ENCODE assay signal across 1 cellular context in genomic region chr2:188122983-188123382, GRCh38.
TF ChIP-seq lines count a peak whose summit lies in the region.

No MANE protein-coding gene starts in this region.

TF ChIP-seq in GM23338, 12 proteins besides CTCF, POLR2A, EP300 and RAD21 (continued from another document):
- TF ChIP-seq, protein P1, sequence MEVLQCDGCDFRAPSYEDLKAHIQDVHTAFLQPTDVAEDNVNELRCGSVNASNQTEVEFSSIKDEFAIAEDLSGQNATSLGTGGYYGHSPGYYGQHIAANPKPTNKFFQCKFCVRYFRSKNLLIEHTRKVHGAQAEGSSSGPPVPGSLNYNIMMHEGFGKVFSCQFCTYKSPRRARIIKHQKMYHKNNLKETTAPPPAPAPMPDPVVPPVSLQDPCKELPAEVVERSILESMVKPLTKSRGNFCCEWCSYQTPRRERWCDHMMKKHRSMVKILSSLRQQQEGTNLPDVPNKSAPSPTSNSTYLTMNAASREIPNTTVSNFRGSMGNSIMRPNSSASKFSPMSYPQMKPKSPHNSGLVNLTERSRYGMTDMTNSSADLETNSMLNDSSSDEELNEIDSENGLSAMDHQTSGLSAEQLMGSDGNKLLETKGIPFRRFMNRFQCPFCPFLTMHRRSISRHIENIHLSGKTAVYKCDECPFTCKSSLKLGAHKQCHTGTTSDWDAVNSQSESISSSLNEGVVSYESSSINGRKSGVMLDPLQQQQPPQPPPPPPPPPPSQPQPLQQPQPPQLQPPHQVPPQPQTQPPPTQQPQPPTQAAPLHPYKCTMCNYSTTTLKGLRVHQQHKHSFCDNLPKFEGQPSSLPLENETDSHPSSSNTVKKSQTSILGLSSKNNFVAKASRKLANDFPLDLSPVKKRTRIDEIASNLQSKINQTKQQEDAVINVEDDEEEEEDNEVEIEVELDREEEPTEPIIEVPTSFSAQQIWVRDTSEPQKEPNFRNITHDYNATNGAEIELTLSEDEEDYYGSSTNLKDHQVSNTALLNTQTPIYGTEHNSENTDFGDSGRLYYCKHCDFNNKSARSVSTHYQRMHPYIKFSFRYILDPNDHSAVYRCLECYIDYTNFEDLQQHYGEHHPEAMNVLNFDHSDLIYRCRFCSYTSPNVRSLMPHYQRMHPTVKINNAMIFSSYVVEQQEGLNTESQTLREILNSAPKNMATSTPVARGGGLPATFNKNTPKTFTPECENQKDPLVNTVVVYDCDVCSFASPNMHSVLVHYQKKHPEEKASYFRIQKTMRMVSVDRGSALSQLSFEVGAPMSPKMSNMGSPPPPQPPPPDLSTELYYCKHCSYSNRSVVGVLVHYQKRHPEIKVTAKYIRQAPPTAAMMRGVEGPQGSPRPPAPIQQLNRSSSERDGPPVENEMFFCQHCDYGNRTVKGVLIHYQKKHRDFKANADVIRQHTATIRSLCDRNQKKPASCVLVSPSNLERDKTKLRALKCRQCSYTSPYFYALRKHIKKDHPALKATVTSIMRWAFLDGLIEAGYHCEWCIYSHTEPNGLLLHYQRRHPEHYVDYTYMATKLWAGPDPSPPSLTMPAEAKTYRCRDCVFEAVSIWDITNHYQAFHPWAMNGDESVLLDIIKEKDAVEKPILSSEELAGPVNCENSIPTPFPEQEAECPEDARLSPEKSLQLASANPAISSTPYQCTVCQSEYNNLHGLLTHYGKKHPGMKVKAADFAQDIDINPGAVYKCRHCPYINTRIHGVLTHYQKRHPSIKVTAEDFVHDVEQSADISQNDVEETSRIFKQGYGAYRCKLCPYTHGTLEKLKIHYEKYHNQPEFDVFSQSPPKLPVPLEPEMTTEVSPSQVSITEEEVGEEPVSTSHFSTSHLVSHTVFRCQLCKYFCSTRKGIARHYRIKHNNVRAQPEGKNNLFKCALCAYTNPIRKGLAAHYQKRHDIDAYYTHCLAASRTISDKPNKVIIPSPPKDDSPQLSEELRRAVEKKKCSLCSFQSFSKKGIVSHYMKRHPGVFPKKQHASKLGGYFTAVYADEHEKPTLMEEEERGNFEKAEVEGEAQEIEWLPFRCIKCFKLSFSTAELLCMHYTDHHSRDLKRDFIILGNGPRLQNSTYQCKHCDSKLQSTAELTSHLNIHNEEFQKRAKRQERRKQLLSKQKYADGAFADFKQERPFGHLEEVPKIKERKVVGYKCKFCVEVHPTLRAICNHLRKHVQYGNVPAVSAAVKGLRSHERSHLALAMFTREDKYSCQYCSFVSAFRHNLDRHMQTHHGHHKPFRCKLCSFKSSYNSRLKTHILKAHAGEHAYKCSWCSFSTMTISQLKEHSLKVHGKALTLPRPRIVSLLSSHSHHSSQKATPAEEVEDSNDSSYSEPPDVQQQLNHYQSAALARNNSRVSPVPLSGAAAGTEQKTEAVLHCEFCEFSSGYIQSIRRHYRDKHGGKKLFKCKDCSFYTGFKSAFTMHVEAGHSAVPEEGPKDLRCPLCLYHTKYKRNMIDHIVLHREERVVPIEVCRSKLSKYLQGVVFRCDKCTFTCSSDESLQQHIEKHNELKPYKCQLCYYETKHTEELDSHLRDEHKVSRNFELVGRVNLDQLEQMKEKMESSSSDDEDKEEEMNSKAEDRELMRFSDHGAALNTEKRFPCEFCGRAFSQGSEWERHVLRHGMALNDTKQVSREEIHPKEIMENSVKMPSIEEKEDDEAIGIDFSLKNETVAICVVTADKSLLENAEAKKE (CRISPR knock-in tag; IDR thresholded peaks at IDR 0.05), result no peak
- no peak for TF ChIP-seq NANOG (IDR thresholded peaks at IDR 0.05; ENCODE audit: borderline replicate concordance)
- no peak for TF ChIP-seq REST (IDR thresholded peaks at IDR 0.05; ENCODE audit: unreplicated experiment)
- TF ChIP-seq EZH2phosphoT487 (IDR thresholded peaks at IDR 0.05; ENCODE audit: unreplicated experiment), result no peak
- TF ChIP-seq STAT1 (IDR thresholded peaks at IDR 0.05; ENCODE audit: unreplicated experiment), result no peak
- TF ChIP-seq ZNF114 (CRISPR knock-in tag; IDR thresholded peaks at IDR 0.05), result no peak
